ENCODE assay signal across 8 cellular contexts in the genomic region with DNA sequence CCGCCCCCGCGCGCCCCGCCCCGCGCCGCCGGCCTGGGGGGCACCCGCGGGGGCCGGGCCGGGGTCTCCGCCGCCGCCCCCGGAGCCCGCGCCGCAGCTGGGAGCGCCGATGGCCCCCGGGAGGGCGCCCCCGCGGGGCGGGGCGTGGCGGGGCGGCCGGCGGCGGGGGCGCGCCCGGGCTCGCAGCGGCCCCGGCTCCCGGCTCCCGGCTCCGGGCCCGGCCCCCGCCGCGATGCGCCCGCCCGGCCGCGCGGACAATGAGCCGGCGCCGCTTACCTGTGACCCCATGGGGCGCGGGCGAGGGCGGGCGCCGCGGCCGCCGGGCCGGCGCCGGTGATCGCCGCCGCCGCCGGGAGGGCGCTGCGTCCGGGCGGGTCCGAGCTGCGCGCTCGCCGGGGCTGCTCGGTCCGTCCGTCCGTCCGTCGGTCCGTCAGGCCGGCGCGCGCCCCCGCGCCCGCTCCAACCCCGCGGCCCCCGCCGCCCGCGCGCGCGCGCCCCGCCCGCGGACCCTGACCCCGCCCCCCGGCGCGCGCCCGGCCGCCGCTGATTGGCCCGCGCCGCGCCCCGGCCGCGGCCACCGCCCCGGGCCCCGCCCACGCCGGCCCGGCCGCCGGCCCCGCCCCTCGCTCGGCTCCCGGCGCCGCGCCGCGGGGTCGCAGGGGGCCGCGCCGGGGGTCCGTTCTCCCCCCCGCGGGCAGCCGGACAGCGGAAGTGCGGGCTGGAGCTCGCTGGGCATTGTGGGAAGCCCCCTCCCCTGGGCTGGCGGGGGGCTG. TPM values are rescaled to one million over a fixed set of nuclear protein-coding genes. Genes with fewer than 3 reads are reported as not detected.
A peak's percentile ranks its signal among the peaks of the same experiment; 100 is the strongest.
DNase-seq lines count a peak whose midpoint lies in the region; ATAC-seq, FAIRE-seq and TF ChIP-seq lines count a peak whose summit lies in the region.

A gene with protein sequence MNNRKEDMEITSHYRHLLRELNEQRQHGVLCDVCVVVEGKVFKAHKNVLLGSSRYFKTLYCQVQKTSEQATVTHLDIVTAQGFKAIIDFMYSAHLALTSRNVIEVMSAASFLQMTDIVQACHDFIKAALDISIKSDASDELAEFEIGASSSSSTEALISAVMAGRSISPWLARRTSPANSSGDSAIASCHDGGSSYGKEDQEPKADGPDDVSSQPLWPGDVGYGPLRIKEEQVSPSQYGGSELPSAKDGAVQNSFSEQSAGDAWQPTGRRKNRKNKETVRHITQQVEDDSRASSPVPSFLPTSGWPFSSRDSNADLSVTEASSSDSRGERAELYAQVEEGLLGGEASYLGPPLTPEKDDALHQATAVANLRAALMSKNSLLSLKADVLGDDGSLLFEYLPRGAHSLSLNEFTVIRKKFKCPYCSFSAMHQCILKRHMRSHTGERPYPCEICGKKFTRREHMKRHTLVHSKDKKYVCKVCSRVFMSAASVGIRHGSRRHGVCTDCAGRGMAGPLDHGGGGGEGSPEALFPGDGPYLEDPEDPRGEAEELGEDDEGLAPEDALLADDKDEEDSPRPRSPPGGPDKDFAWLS (minus strand): TSS at position 444 of the 773 bp plus-strand sequence. CDS start 40,507 bp downstream, outside the sequence.

- H2AK5ac ChIP-seq in H1 (ENCODE audit: low read depth, low read length) (no peak within 1 kb of the TSS), mesendoderm (ENCODE audit: low read length) (no peak within 1 kb of the TSS)

- H3K79me1 ChIP-seq in H1 (ENCODE audit: low read depth, low read length) (peaks cover 7% of the 10 kb centered on the region), mesendoderm (ENCODE audit: low read length) (peaks cover 12% of the 10 kb centered on the region)

- POLR2A ChIA-PET in H1 (lab: Charles Lee; ENCODE audit: partially characterized antibody): interaction anchor here (0.6 kb wide), 1 partner anchor 354 kb away, joined by 3 read pairs; no protein-coding TSS in a partner anchor

- H2BK15ac ChIP-seq in H1 (ENCODE audit: low read length): no peak within 1 kb of the TSS
- H2BK15ac ChIP-seq in mesendoderm (replicated peaks; ENCODE audit: low read depth): no peak within 1 kb of the TSS

- H3K23me2 ChIP-seq in H1 (ENCODE audit: low read depth, low read length): peaks cover 15% of the 10 kb centered on the region; the same call in 1 of the 2 replicates

- H3K36me3 ChIP-seq in H1 (ENCODE audit: control insufficient read depth in 2 of 4, insufficient read depth in 4 of 4, low read length in 3 of 4) (no peaks in the 10 kb centered on the region; a peak in 1 of 8 replicates), mesendoderm (ENCODE audit: control insufficient read depth, insufficient read depth, low read length) (no peaks in the 10 kb centered on the region)

- no peaks in the 10 kb centered on the region for H3K9me3 ChIP-seq in H1 (ENCODE audit: insufficient read depth in 2 of 2, low read depth in 1 of 2, low read length in 1 of 2)

- H3K4me1 ChIP-seq in H1 (replicated peaks in 1 of 4; ENCODE audit: control insufficient read depth in 3 of 4, insufficient read depth in 4 of 4, low read length in 3 of 4) (peaks cover 4 to 30% (median 21%) of the 10 kb centered on the region in 4 experiments), mesendoderm (ENCODE audit: control insufficient read depth, low read depth, low read length) (peaks cover 9% of the 10 kb centered on the region)

- no peak within 1 kb of the TSS for H3K4ac ChIP-seq in H1 (replicated peaks; ENCODE audit: insufficient read length, low read depth, low read length)
- H3K4ac ChIP-seq in mesendoderm (ENCODE audit: low read depth, low read length): peak within 1 kb of the TSS; percentile 43

- H3K9ac ChIP-seq in H1 (replicated peaks in 1 of 4; ENCODE audit: extremely low read depth in 1 of 4, low read depth in 3 of 4, low read length in 3 of 4) (peak within 1 kb of the TSS in 2 of 4 experiments; percentile 41 to 61; a peak in 3 of 7 replicates), mesendoderm (ENCODE audit: low read length) (peak within 1 kb of the TSS; percentile 68)

- TF ChIP-seq CTCF in H1 (IDR thresholded peaks at IDR 0.05; ENCODE audit: control extremely low read depth in 1 of 3, insufficient read depth in 1 of 3, low read depth in 1 of 3, low read length in 3 of 3): no peak
- TF ChIP-seq CTCF in type B pancreatic cell (conservative IDR thresholded peaks at IDR 0.05): no peak

- no peak within 1 kb of the TSS for H2BK12ac ChIP-seq in H1 (ENCODE audit: low read depth, low read length)

- WGBS in H1 (ENCODE audit: extremely low coverage in 1 of 2, insufficient coverage in 1 of 2, insufficient read length in 1 of 2, insufficient replicate concordance in 2 of 2, low coverage in 1 of 2, low lambda C conversion rate in 2 of 2, missing lambda C conversion rate in 1 of 2), 2 experiments: 0% methylated on average over 5 of the region's 152 CpGs; no CpG with 5 or more reads in 1 of the 2 experiments
- no CpG with 5 or more reads among the region's 152 CpGs for WGBS in mesendoderm (ENCODE audit: extremely low coverage, insufficient coverage, low lambda C conversion rate)

- peak within 1 kb of the TSS; percentile 65 for H4K91ac ChIP-seq in H1 (replicated peaks; ENCODE audit: insufficient read length, low read length)

- peak within 1 kb of the TSS; percentile 93 for H3K4me3 Mint-ChIP-seq in type B pancreatic cell

- H3K4me1 Mint-ChIP-seq in type B pancreatic cell (ENCODE audit: unreplicated experiment): peaks cover 25% of the 10 kb centered on the region

- peak within 1 kb of the TSS; percentile 71; the same call in 1 of the 2 replicates for H3K18ac ChIP-seq in H1 (ENCODE audit: extremely low read depth, low read length)
- peak within 1 kb of the TSS; percentile 70 for H3K18ac ChIP-seq in mesendoderm (ENCODE audit: low read length)

- H3K56ac ChIP-seq in H1 (replicated peaks; ENCODE audit: insufficient read length, low read depth, low read length) (peak within 1 kb of the TSS; percentile 22), mesendoderm (ENCODE audit: low read length) (peak within 1 kb of the TSS; percentile 74)

- H2AFZ ChIP-seq in H1 (ENCODE audit: low read length): no peak within 1 kb of the TSS; the same call in 1 of the 2 replicates

- H2BK5ac ChIP-seq in H1 (ENCODE audit: low read depth, low read length): no peak within 1 kb of the TSS
- H2BK5ac ChIP-seq in mesendoderm (ENCODE audit: low read length): no peak within 1 kb of the TSS

- no peak within 1 kb of the TSS for H3K27ac ChIP-seq in H1 (ENCODE audit: low read depth, low read length)
- no peak within 1 kb of the TSS for H3K27ac ChIP-seq in mesendoderm (ENCODE audit: low read depth, low read length)

- no peaks in the 10 kb centered on the region for H3K9me3 Mint-ChIP-seq in type B pancreatic cell

- H2BK20ac ChIP-seq in H1 (ENCODE audit: low read length): no peak within 1 kb of the TSS

- H4K8ac ChIP-seq in H1 (ENCODE audit: extremely low read depth, insufficient read depth, low read length) (peak within 1 kb of the TSS; percentile 88), mesendoderm (ENCODE audit: low read depth, low read length) (no peak within 1 kb of the TSS)

- TF ChIP-seq EP300 in H1 (IDR thresholded peaks at IDR 0.05; ENCODE audit: borderline replicate concordance in 1 of 2, low read depth in 2 of 2, low read length in 2 of 2): no peak

- CTCF ChIA-PET in H1 (lab: Charles Lee; ENCODE audit: partially characterized antibody): no interaction called here

- TF ChIP-seq RAD21 in H1 (IDR thresholded peaks at IDR 0.05 in 1 of 2, conservative IDR thresholded peaks at IDR 0.05 in 1 of 2; ENCODE audit: low read depth in 2 of 2, low read length in 2 of 2): no peak

- peak; percentile 68 for ATAC-seq in HG02642 (IDR thresholded peaks at IDR 0.05; ENCODE audit: poor library complexity, unreplicated experiment)

- no peak for TF ChIP-seq POLR2A in H1 (IDR thresholded peaks at IDR 0.05; ENCODE audit: control extremely low read depth in 1 of 2, low read depth in 2 of 2, low read length in 2 of 2)

- H3K27me3 ChIP-seq in H1 (replicated peaks in 1 of 4; ENCODE audit: control insufficient read depth in 3 of 4, extremely low read depth in 1 of 4, insufficient read depth in 3 of 4, low read length in 3 of 4) (peaks cover 14 to 36% (median 28%) of the 10 kb centered on the region in 4 experiments; a peak in 6 of 7 replicates), mesendoderm (ENCODE audit: insufficient read depth, low read length, poor library complexity) (no peaks in the 10 kb centered on the region)

- H3K79me2 ChIP-seq in H1 (ENCODE audit: control insufficient read depth in 1 of 2, insufficient read depth in 2 of 2, low read length in 2 of 2) (peaks cover 7 to 34% of the 10 kb centered on the region in 2 experiments), mesendoderm (ENCODE audit: control insufficient read depth, insufficient read depth, low read length) (peaks cover 24% of the 10 kb centered on the region)

- H3K4me2 ChIP-seq in H1 (ENCODE audit: insufficient read depth in 1 of 2, low read depth in 2 of 2, low read length in 2 of 2) (peak within 1 kb of the TSS; percentile 79 to 96), mesendoderm (ENCODE audit: low read length) (peak within 1 kb of the TSS; percentile 84)

- no peaks in the 10 kb centered on the region for H3K36me3 Mint-ChIP-seq in type B pancreatic cell

- H4K20me1 ChIP-seq in H1 (replicated peaks in 1 of 2; ENCODE audit: control insufficient read depth in 1 of 2, insufficient read depth in 2 of 2, low read length in 2 of 2): peaks cover 5 to 17% of the 10 kb centered on the region in 2 experiments

- H3K4me3 ChIP-seq in H1 (ENCODE audit: extremely low read depth in 1 of 4, insufficient read depth in 2 of 4, low read depth in 3 of 4, low read length in 4 of 4) (peak within 1 kb of the TSS; percentile 54 to 80 (median 56)), mesendoderm (ENCODE audit: low read length) (peak within 1 kb of the TSS; percentile 49)

- H3K23ac ChIP-seq in H1 (ENCODE audit: insufficient read length) (no peak within 1 kb of the TSS), mesendoderm (ENCODE audit: low read length) (no peak within 1 kb of the TSS)

- H3K27ac Mint-ChIP-seq in type B pancreatic cell: peak within 1 kb of the TSS; percentile 89

- no peak for FAIRE-seq in H1 (lab: Jason Lieb, UNC)

- H2BK120ac ChIP-seq in H1 (replicated peaks; ENCODE audit: low read depth, low read length) (no peak within 1 kb of the TSS), mesendoderm (ENCODE audit: low read depth, low read length) (peak within 1 kb of the TSS; percentile 39)

- DNase-seq in NCI-H187 (lab: John Stamatoyannopoulos, UW): peak; percentile 18 to 54
- DNase-seq in NCI-H187 treated with DMSO at 0.1 percent for 48 hours (lab: John Stamatoyannopoulos, UW): no peak
- peak; percentile 72 for DNase-seq in RPMI7951 (ENCODE audit: low read depth)
- DNase-seq in H1 (ENCODE audit: low read depth in 1 of 2, low spot score in 2 of 2): no peak
- peak; percentile 46 for DNase-seq in mesendoderm
- DNase-seq in type B pancreatic cell (ENCODE audit: extremely low spot score, unreplicated experiment): no peak
- no peak for DNase-seq in SKM-1 treated with dmso at 0.1 percent for 144 hours (lab: John Stamatoyannopoulos, UW; ENCODE audit: unreplicated experiment)

- no peak within 1 kb of the TSS for H3K14ac ChIP-seq in H1 (ENCODE audit: insufficient read length)

- H4K5ac ChIP-seq in H1 (ENCODE audit: insufficient read length, low read depth, low read length) (no peak within 1 kb of the TSS), mesendoderm (ENCODE audit: low read length) (no peak within 1 kb of the TSS)

- peaks cover 15% of the 10 kb centered on the region for H3K27me3 Mint-ChIP-seq in type B pancreatic cell

RNA-seq across cellular contexts. Expression of the gene that starts here (rescaled TPM):
- total RNA-seq in RPMI7951 (2014; rRNA removed; shearing (Covaris generic)): 3.4 and 5.8 TPM in 2 replicates
- 21.1 and 22.4 TPM in 2 replicates for total RNA-seq in H1 (2021; fragmentation: NEBNext Ultra II Directional; extraction: Animal tissue kit (Norgen Biotek cat#: 25700))
- polyA plus RNA-seq in H1 (2011; rRNA removed): 6.4 and 10.7 TPM in 2 replicates
- polyA plus RNA-seq in H1 (2011; cell fraction: cytosol; rRNA removed): 8.6 TPM
- 14.3 TPM for polyA plus RNA-seq in H1 (2011; cell fraction: nucleus; rRNA removed)
- polyA plus RNA-seq in H1 (2012, experiment 1 of 2): 8.5 to 11.4 TPM (median 10.9 TPM) in 4 replicates
- 11.3 TPM for polyA plus RNA-seq in H1 (2012, experiment 2 of 2)
- 7.1 TPM for polyA plus RNA-seq in H1 (2013, experiment 1 of 2)
- polyA plus RNA-seq in H1 (2013, experiment 2 of 2): 7.8 TPM
- 32.8 and 34.9 TPM in 2 replicates for polyA minus RNA-seq in H1 (2011; rRNA and poly(A)+ RNA removed)
- polyA minus RNA-seq in H1 (2011; cell fraction: cytosol; rRNA and poly(A)+ RNA removed): 22.2 TPM
- polyA minus RNA-seq in H1 (2011; cell fraction: nucleus; rRNA and poly(A)+ RNA removed): 18.9 TPM
- polyA plus RNA-seq in mesendoderm (2013, experiment 1 of 2): 4.2 TPM
- polyA plus RNA-seq in mesendoderm (2013, experiment 2 of 2): 4.3 TPM
- 9.8 and 13.6 TPM in 2 replicates for total RNA-seq in type B pancreatic cell (ENCODE audit: low replicate concordance)

Comparison
In these comparisons a context has a peak if more than half of its experiments do, and no peak if none do; other contexts are left out.
1. DNase-seq: peak in NCI-H187 (2 of 2), RPMI7951 (single experiment) and mesendoderm (single experiment); none in NCI-H187 treated with DMSO at 0.1 percent for 48 hours (single experiment), H1 (0 of 2), type B pancreatic cell (single experiment) and SKM-1 treated with dmso at 0.1 percent for 144 hours (single experiment).